Comparison of ENCODE assay signal across 14 cellular contexts in the genomic region with DNA sequence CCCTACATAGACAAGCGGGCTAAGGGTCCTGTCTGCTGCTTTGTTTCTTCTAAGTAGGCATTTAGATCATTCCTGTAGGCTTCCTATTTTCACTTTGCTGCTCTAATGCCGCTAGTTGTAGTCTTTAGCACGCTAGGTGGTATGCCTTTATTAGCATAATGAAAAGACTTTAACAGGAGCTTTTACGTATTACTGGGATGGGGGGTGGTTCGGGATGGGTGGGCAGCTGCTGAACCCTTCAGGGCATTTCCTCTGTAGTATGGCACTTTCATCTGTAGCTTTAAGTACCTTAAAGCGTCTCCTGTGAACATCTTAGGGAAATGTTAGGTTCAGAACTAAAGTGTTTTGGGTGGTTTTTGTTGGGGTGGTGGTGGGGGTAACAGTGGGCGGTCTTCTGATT.
A peak's percentile ranks its signal among the peaks of the same experiment; 100 is the strongest.
DNase-seq lines count a peak whose midpoint lies in the region; FAIRE-seq and TF ChIP-seq lines count a peak whose summit lies in the region.
"Had no signal": no experiment of that assay in that cellular context is flagged by ENCODE, and none has a peak within 500 bp of the region (broad histone marks: within the 10 kb centered on the region; RNA-seq: fewer than 3 reads in every experiment).

No MANE protein-coding gene starts in this region.

- no peak overlapping the region for H3K56ac ChIP-seq in H1 (replicated peaks; ENCODE audit: insufficient read length, low read depth, low read length)

- no peaks in the 10 kb centered on the region for H3K23me2 ChIP-seq in H1 (ENCODE audit: low read depth, low read length)

- H4K20me1 ChIP-seq in H1 (replicated peaks in 1 of 2; ENCODE audit: control insufficient read depth in 1 of 2, insufficient read depth in 2 of 2, low read length in 2 of 2) (no peaks in the 10 kb centered on the region), neural progenitor cell (ENCODE audit: low read depth) (no peaks in the 10 kb centered on the region)

- H3K9ac ChIP-seq in HUES48 (ENCODE audit: low read depth, low read length) (no peak overlapping the region), H1 (replicated peaks in 1 of 4; ENCODE audit: extremely low read depth in 1 of 4, low read depth in 3 of 4, low read length in 3 of 4) (no peak overlapping the region), neural progenitor cell (no peak overlapping the region)

- peak overlapping the region; percentile 2; the same call in 1 of the 2 replicates for H3K18ac ChIP-seq in H1 (ENCODE audit: extremely low read depth, low read length)

- peaks cover 2% of the 10 kb centered on the region for H3K27me3 Mint-ChIP-seq in neural progenitor cell (ENCODE audit: insufficient read depth, low read depth)
- H3K27me3 Mint-ChIP-seq in activated naive CD8-positive, alpha-beta T cell treated with anti-CD3 and anti-CD28 coated beads for 36 hours: peaks cover 44% of the 10 kb centered on the region

- peak overlapping the region; percentile 52 for H3K27ac Mint-ChIP-seq in neural progenitor cell
- H3K27ac Mint-ChIP-seq in activated naive CD8-positive, alpha-beta T cell treated with anti-CD3 and anti-CD28 coated beads for 36 hours: no peak overlapping the region
- H3K27ac Mint-ChIP-seq: IgD-negative memory B cell had no signal

- H4K8ac ChIP-seq in H1 (ENCODE audit: extremely low read depth, insufficient read depth, low read length): no peak overlapping the region

- POLR2A ChIA-PET in H1 (lab: Charles Lee; ENCODE audit: partially characterized antibody): interaction anchor here (1.3 kb wide), 1 partner anchor 8 kb away, joined by 5 read pairs; no protein-coding TSS in a partner anchor

- TF ChIP-seq RAD21 in H1 (IDR thresholded peaks at IDR 0.05 in 1 of 2, conservative IDR thresholded peaks at IDR 0.05 in 1 of 2; ENCODE audit: low read depth in 2 of 2, low read length in 2 of 2): no peak

- H3K79me2 ChIP-seq in H1 (ENCODE audit: control insufficient read depth in 1 of 2, insufficient read depth in 2 of 2, low read length in 2 of 2) (no peaks in the 10 kb centered on the region), neural progenitor cell (ENCODE audit: low read depth) (no peaks in the 10 kb centered on the region)

- no peak overlapping the region for H3K4me3 Mint-ChIP-seq in neural progenitor cell
- H3K4me3 Mint-ChIP-seq in activated naive CD8-positive, alpha-beta T cell treated with anti-CD3 and anti-CD28 coated beads for 36 hours: no peak overlapping the region
- H3K4me3 Mint-ChIP-seq: IgD-negative memory B cell had no signal

- H3K14ac ChIP-seq in H1 (ENCODE audit: insufficient read length): no peak overlapping the region

- no peak for TF ChIP-seq POLR2A in H1 (IDR thresholded peaks at IDR 0.05; ENCODE audit: control extremely low read depth in 1 of 2, low read depth in 2 of 2, low read length in 2 of 2)

- H4K91ac ChIP-seq in H1 (replicated peaks; ENCODE audit: insufficient read length, low read length): no peak overlapping the region

- H3K36me3 ChIP-seq in HUES48 (ENCODE audit: control insufficient read depth, insufficient read depth, low read length): no peaks in the 10 kb centered on the region
- H3K36me3 ChIP-seq in H1 (ENCODE audit: control insufficient read depth in 2 of 4, insufficient read depth in 4 of 4, low read length in 3 of 4): no peaks in the 10 kb centered on the region
- no peaks in the 10 kb centered on the region for H3K36me3 ChIP-seq in neural progenitor cell

- CTCF ChIA-PET in H1 (lab: Charles Lee; ENCODE audit: partially characterized antibody): interaction anchor here (0.7 to 1.8 kb wide), 4 partner anchors 9 to 373 kb away, joined by 3 to 10 read pairs (median 4); no protein-coding TSS in a partner anchor

- H3K27ac ChIP-seq in HUES48 (ENCODE audit: low read depth, low read length): peak overlapping the region; percentile 37
- H3K27ac ChIP-seq in H1 (ENCODE audit: low read depth, low read length): 0 out of 2 replicates have a peak overlapping the region, but pooled peaks have one; percentile 16
- H3K27ac ChIP-seq in neural progenitor cell: no peak overlapping the region
- no peak overlapping the region for H3K27ac ChIP-seq in coronary artery
- H3K27ac ChIP-seq: HL-60 had no signal

- peak overlapping the region; percentile 44 for H4K5ac ChIP-seq in H1 (ENCODE audit: insufficient read length, low read depth, low read length)

- no peak for FAIRE-seq in H1 (lab: Jason Lieb, UNC)
- FAIRE-seq: GM12878, GM18507 had no signal

- H3K4me2 ChIP-seq in H1 (ENCODE audit: insufficient read depth in 1 of 2, low read depth in 2 of 2, low read length in 2 of 2) (peak overlapping the region; percentile 36 to 39; a peak in 3 of 4 replicates), neural progenitor cell (peak overlapping the region; percentile 68)

- H3K79me1 ChIP-seq in H1 (ENCODE audit: low read depth, low read length): no peaks in the 10 kb centered on the region

- H3K4me1 ChIP-seq in HUES48 (ENCODE audit: control insufficient read depth, insufficient read depth, low read length) (peaks cover 63% of the 10 kb centered on the region), H1 (replicated peaks in 1 of 4; ENCODE audit: control insufficient read depth in 3 of 4, insufficient read depth in 4 of 4, low read length in 3 of 4) (peaks cover 0 to 30% (median 19%) of the 10 kb centered on the region in 4 experiments; a peak in 5 of 7 replicates), neural progenitor cell (peaks cover 24% of the 10 kb centered on the region)

- no peaks in the 10 kb centered on the region for H3K9me3 Mint-ChIP-seq in neural progenitor cell
- no peaks in the 10 kb centered on the region for H3K9me3 Mint-ChIP-seq in activated naive CD8-positive, alpha-beta T cell treated with anti-CD3 and anti-CD28 coated beads for 36 hours
- H3K9me3 Mint-ChIP-seq: IgD-negative memory B cell had no signal

- peaks cover 18% of the 10 kb centered on the region for H3K4me1 Mint-ChIP-seq in neural progenitor cell
- H3K4me1 Mint-ChIP-seq in activated naive CD8-positive, alpha-beta T cell treated with anti-CD3 and anti-CD28 coated beads for 36 hours: no peaks in the 10 kb centered on the region
- H3K4me1 Mint-ChIP-seq: IgD-negative memory B cell had no signal

- H3K36me3 Mint-ChIP-seq in neural progenitor cell: no peaks in the 10 kb centered on the region
- H3K36me3 Mint-ChIP-seq in activated naive CD8-positive, alpha-beta T cell treated with anti-CD3 and anti-CD28 coated beads for 36 hours: no peaks in the 10 kb centered on the region
- H3K36me3 Mint-ChIP-seq: IgD-negative memory B cell had no signal

- H3K27me3 ChIP-seq in HUES48 (ENCODE audit: control insufficient read depth, insufficient read depth, low read length) (no peaks in the 10 kb centered on the region; the same call in 1 of the 2 replicates), H1 (replicated peaks in 1 of 4; ENCODE audit: control insufficient read depth in 3 of 4, extremely low read depth in 1 of 4, insufficient read depth in 3 of 4, low read length in 3 of 4) (no peaks in the 10 kb centered on the region), neural progenitor cell (peaks cover 16% of the 10 kb centered on the region)

- 26% methylated on average over 7 of the region's 7 CpGs; no CpG with 5 or more reads in 1 of the 2 experiments for WGBS in H1 (ENCODE audit: extremely low coverage in 1 of 2, insufficient coverage in 1 of 2, insufficient read length in 1 of 2, insufficient replicate concordance in 2 of 2, low coverage in 1 of 2, low lambda C conversion rate in 2 of 2, missing lambda C conversion rate in 1 of 2), 2 experiments

- no peak overlapping the region for H3K4ac ChIP-seq in H1 (replicated peaks; ENCODE audit: insufficient read length, low read depth, low read length)

- TF ChIP-seq EP300 in H1 (IDR thresholded peaks at IDR 0.05; ENCODE audit: borderline replicate concordance in 1 of 2, low read depth in 2 of 2, low read length in 2 of 2): no peak

- no peak for TF ChIP-seq CTCF in H1 (IDR thresholded peaks at IDR 0.05; ENCODE audit: control extremely low read depth in 1 of 3, insufficient read depth in 1 of 3, low read depth in 1 of 3, low read length in 3 of 3)
- TF ChIP-seq CTCF in neural progenitor cell (IDR thresholded peaks at IDR 0.05): no peak
- no peak for TF ChIP-seq CTCF in coronary artery (IDR thresholded peaks at IDR 0.05)

- 0 out of 2 replicates have a peak overlapping the region, but pooled peaks have one; percentile 12 for H3K4me3 ChIP-seq in HUES48 (ENCODE audit: low read depth, low read length)
- H3K4me3 ChIP-seq in H1 (ENCODE audit: extremely low read depth in 1 of 4, insufficient read depth in 2 of 4, low read depth in 3 of 4, low read length in 4 of 4): peak overlapping the region in 1 of 4 experiments; percentile 13; a peak in 1 of 8 replicates
- no peak overlapping the region for H3K4me3 ChIP-seq in neural progenitor cell
- no peak overlapping the region for H3K4me3 ChIP-seq in coronary artery
- H3K4me3 ChIP-seq: GM12878 had no signal

- H2BK15ac ChIP-seq in H1 (ENCODE audit: low read length): no peak overlapping the region

- H2BK12ac ChIP-seq in H1 (ENCODE audit: low read depth, low read length): no peak overlapping the region

- no peaks in the 10 kb centered on the region for H3K9me3 ChIP-seq in HUES48 (ENCODE audit: control insufficient read depth, insufficient read depth, low read length)
- H3K9me3 ChIP-seq in H1 (ENCODE audit: insufficient read depth in 2 of 2, low read depth in 1 of 2, low read length in 1 of 2): no peaks in the 10 kb centered on the region
- no peaks in the 10 kb centered on the region for H3K9me3 ChIP-seq in neural progenitor cell (ENCODE audit: low read depth)

- no peak overlapping the region for H3K23ac ChIP-seq in H1 (ENCODE audit: insufficient read length)

- peak overlapping the region; percentile 26; the same call in 1 of the 2 replicates for H2BK5ac ChIP-seq in H1 (ENCODE audit: low read depth, low read length)

- no peak overlapping the region for H2BK120ac ChIP-seq in H1 (replicated peaks; ENCODE audit: low read depth, low read length)

- DNase-seq in ELF-1 (ENCODE audit: low read depth, low spot score) (peak; percentile 59), H1 (ENCODE audit: low read depth in 1 of 2, low spot score in 2 of 2) (no peak), neural progenitor cell (ENCODE audit: low spot score) (peak; percentile 45), COLO668 (lab: John Stamatoyannopoulos, UW; ENCODE audit: unreplicated experiment) (no peak), coronary artery (ENCODE audit: low spot score) (no peak)
- DNase-seq in activated naive CD8-positive, alpha-beta T cell treated with anti-CD3 and anti-CD28 coated beads for 36 hours: no peak
- DNase-seq: Calu3, DMS 273 treated with DMSO at 0.1 percent for 48 hours, KG1 had no signal

- no peak overlapping the region for H2AK5ac ChIP-seq in H1 (ENCODE audit: low read depth, low read length)

- 0 out of 2 replicates have a peak overlapping the region, but pooled peaks have one; percentile 63 for H2BK20ac ChIP-seq in H1 (ENCODE audit: low read length)

- peaks cover 13% of the 10 kb centered on the region for H3F3A ChIP-seq in neural progenitor cell (ENCODE audit: low read depth)

- peak overlapping the region; percentile 6; the same call in 1 of the 2 replicates for H2AFZ ChIP-seq in H1 (ENCODE audit: low read length)
- no peak overlapping the region for H2AFZ ChIP-seq in neural progenitor cell (replicated peaks)

Comparison
In these comparisons a context has a peak if more than half of its experiments do, and no peak if none do; other contexts are left out.
1. DNase-seq: peak in ELF-1 (single experiment) and neural progenitor cell (single experiment); none in H1 (0 of 2), COLO668 (single experiment), coronary artery (single experiment) and activated naive CD8-positive, alpha-beta T cell treated with anti-CD3 and anti-CD28 coated beads for 36 hours (single experiment).
2. H3K27ac ChIP-seq: peak in HUES48 (single experiment) and H1 (single experiment); none in neural progenitor cell (single experiment) and coronary artery (0 of 2).